Comparison of ENCODE assay signal across 1 cellular context in the genomic region with DNA sequence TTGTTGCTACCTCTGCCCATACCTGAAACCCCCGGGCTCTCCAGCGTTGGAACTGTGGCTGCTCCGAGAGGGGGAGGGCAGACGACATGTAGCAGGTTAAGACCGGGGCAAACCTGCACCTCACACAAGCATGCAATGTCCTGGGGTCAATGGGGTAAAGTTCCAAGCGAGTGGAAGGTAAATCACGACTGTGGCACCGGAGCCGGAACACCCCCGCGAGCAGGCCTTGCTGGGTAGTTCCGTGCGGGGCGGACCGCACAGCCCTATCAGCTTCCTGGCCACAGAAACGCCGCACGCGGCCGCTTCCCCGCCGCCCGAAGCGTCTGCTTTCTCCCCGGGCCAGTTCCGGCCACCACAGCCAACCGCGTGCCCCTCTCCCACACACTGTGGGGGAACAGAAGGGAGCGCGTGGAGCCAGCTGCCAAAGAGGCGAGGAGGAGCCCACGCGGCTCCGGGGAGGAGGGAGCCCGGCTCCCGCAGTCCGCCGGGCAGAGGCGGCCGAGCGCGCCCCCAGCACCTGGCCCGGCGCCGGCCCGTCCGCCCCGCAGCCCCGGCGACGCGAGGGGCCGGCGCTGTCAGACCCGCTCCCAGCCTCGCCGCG.
TF ChIP-seq lines count a peak whose summit lies in the region.

No MANE protein-coding gene starts in this region.

TF ChIP-seq in SK-N-SH, 30 proteins besides CTCF, POLR2A, EP300 and RAD21 (continued from another document):
- TF ChIP-seq, protein P1, sequence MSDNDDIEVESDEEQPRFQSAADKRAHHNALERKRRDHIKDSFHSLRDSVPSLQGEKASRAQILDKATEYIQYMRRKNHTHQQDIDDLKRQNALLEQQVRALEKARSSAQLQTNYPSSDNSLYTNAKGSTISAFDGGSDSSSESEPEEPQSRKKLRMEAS (IDR thresholded peaks at IDR 0.05; ENCODE audit: low read depth): peak; percentile 80
- TF ChIP-seq, protein P2, sequence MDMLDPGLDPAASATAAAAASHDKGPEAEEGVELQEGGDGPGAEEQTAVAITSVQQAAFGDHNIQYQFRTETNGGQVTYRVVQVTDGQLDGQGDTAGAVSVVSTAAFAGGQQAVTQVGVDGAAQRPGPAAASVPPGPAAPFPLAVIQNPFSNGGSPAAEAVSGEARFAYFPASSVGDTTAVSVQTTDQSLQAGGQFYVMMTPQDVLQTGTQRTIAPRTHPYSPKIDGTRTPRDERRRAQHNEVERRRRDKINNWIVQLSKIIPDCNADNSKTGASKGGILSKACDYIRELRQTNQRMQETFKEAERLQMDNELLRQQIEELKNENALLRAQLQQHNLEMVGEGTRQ (IDR thresholded peaks at IDR 0.05; ENCODE audit: borderline replicate concordance, low read depth, low read length): no peak
- peak; percentile 54 for TF ChIP-seq GABPA (IDR thresholded peaks at IDR 0.05; ENCODE audit: low read depth)
- no peak for TF ChIP-seq TEAD4 (IDR thresholded peaks at IDR 0.05; ENCODE audit: borderline replicate concordance, insufficient read depth)
- 0 out of 2 replicates have a peak, but pooled peaks have one; percentile 28 for TF ChIP-seq TAF1 (IDR thresholded peaks at IDR 0.05; ENCODE audit: borderline replicate concordance, low read depth, low read length)
